21 cellular contexts compared by ENCODE assay signal in the genomic region with DNA sequence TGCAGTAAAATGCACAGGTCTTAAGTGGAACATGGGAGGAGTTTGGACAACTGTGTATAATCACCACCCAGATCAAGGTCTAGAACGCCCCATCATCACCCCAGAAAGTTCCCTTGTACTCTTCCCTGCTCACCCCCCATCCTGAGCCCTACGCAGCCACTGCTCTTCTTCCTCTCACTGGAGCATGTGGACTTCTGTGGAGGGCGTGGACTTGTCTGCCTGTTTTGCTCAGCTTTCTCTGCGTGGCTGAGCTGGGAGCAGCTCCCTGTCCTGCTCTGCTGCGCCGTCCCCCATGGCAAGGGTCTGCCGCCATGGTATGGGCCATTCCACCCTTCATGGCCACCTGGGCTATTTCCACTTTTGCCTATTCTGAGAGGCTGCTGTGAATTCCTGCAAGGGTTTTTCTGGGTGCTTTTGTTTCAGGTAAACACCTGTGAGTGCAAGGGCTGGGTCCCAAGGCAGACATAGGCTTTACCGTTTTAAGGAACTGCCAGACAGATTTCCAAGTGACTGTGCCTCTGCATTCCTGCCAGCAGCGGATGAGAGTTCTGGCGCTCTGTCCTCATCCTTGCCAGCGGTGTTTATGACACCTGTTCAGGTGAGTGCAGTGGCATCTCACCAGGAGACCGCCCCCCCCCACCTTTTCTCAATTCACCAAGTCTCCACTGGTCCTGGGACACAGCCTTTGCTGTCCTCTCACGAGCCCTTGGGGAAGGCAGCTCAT. TPM values are rescaled to one million over a fixed set of nuclear protein-coding genes. Genes with fewer than 3 reads are reported as not detected.
A peak's percentile ranks its signal among the peaks of the same experiment; 100 is the strongest.
DNase-seq lines count a peak whose midpoint lies in the region; ATAC-seq and TF ChIP-seq lines count a peak whose summit lies in the region.
"Had no signal": no experiment of that assay in that cellular context is flagged by ENCODE, and none has a peak within 500 bp of the region (broad histone marks: within the 10 kb centered on the region; RNA-seq: fewer than 3 reads in every experiment).

No MANE protein-coding gene starts in this region.

- H3K79me2 ChIP-seq in osteoblast (ENCODE audit: insufficient read depth, low read length) = no peaks in the 10 kb centered on the region

- ATAC-seq in left colon (peak; percentile 44), HG02938 (IDR thresholded peaks at IDR 0.05; ENCODE audit: unreplicated experiment) (no peak), HG03460 (IDR thresholded peaks at IDR 0.05; ENCODE audit: unreplicated experiment) (no peak)
- ATAC-seq: Panc1 had no signal

- DNase-seq in caudate nucleus (lab: John Stamatoyannopoulos, UW) = no peak
- peak in 1 of 2 donors; percentile 17 for DNase-seq in left colon
- peak; percentile 44 for DNase-seq in osteoblast (ENCODE audit: insufficient read length, low spot score, missing footprints)
- DNase-seq in type B pancreatic cell (ENCODE audit: extremely low spot score, unreplicated experiment) = no peak
- no peak for DNase-seq in T1000 (lab: John Stamatoyannopoulos, UW)
- no peak for DNase-seq in OCI-M2 (lab: John Stamatoyannopoulos, UW; ENCODE audit: unreplicated experiment)
- DNase-seq: ACHN; CD4-positive, alpha-beta memory T cell; DMS79 treated with DMSO at 0.1 percent for 48 hours; GDM1; MM.1S; NCI-H1105 treated with DMSO at 0.1 percent for 48 hours; NCI-H187 treated with DMSO at 0.1 percent for 48 hours; NCI-H446 treated with DMSO at 0.1 percent for 48 hours; NCI-H748 treated with DMSO at 0.1 percent for 48 hours; SHP77 had no signal

- no peaks in the 10 kb centered on the region for H3K36me3 Mint-ChIP-seq in type B pancreatic cell
- H3K36me3 Mint-ChIP-seq: CD4-positive, alpha-beta memory T cell had no signal

- peak overlapping the region; percentile 84 for H3K27ac Mint-ChIP-seq in type B pancreatic cell
- H3K27ac Mint-ChIP-seq: B cell; CD4-positive, alpha-beta memory T cell had no signal

- intact Hi-C loops in left colon (cut with DNase I, micrococcal nuclease) = no loop called here

- H2AFZ ChIP-seq in osteoblast (ENCODE audit: low read length) = no peak overlapping the region

- H3K4me1 Mint-ChIP-seq in type B pancreatic cell (ENCODE audit: unreplicated experiment) = peaks cover 47% of the 10 kb centered on the region
- H3K4me1 Mint-ChIP-seq: B cell; CD4-positive, alpha-beta memory T cell had no signal

- H3K27ac ChIP-seq in caudate nucleus (ENCODE audit: low read depth, low read length) = peak overlapping the region; percentile 63
- H3K27ac ChIP-seq in osteoblast (ENCODE audit: low read depth, low read length) = no peak overlapping the region
- H3K27ac ChIP-seq: KMS-11 had no signal

- no peak overlapping the region for H3K4me3 ChIP-seq in osteoblast (ENCODE audit: insufficient read depth, low read length)

- H3K27me3 Mint-ChIP-seq in type B pancreatic cell = peaks cover 40% of the 10 kb centered on the region

- H3K9me3 Mint-ChIP-seq in type B pancreatic cell = no peaks in the 10 kb centered on the region

- H3K4me1 ChIP-seq in osteoblast (ENCODE audit: insufficient read depth, low read length) = peaks cover 7% of the 10 kb centered on the region

- H4K20me1 ChIP-seq in osteoblast (ENCODE audit: insufficient read depth, low read length) = no peaks in the 10 kb centered on the region

- TF ChIP-seq CTCF in osteoblast (IDR thresholded peaks at IDR 0.05; ENCODE audit: extremely low read depth, low read depth, low read length) (no peak), type B pancreatic cell (conservative IDR thresholded peaks at IDR 0.05) (no peak)

- H3K9me3 ChIP-seq in osteoblast (ENCODE audit: low read depth, low read length) = peaks cover 2% of the 10 kb centered on the region

- no peaks in the 10 kb centered on the region for H3K36me3 ChIP-seq in osteoblast (ENCODE audit: insufficient read depth, low read length)

- H3K27me3 ChIP-seq in osteoblast (ENCODE audit: insufficient read depth, low read length) = peaks cover 40% of the 10 kb centered on the region

- peak overlapping the region; percentile 72 for H3K4me3 Mint-ChIP-seq in type B pancreatic cell
- H3K4me3 Mint-ChIP-seq: B cell; CD4-positive, alpha-beta memory T cell had no signal

- no peak overlapping the region for H3K4me2 ChIP-seq in osteoblast (ENCODE audit: insufficient read depth, low read length)
- H3K4me2 ChIP-seq: KMS-11 had no signal

RNA-seq across cellular contexts. Expression of gene PCK1, which starts 19.7 kb away (rescaled TPM):
- total RNA-seq in left colon = 100 to 1,000 TPM; 214 to 328 TPM
- total RNA-seq in osteoblast = not detected in 2 replicates
- 2.3 and 4.7 TPM in 2 replicates for total RNA-seq in type B pancreatic cell (ENCODE audit: low replicate concordance)
- total RNA-seq: B cell; CD4-positive, alpha-beta memory T cell had no signal

RNA-seq across cellular contexts. Expression of gene ZBP1, which starts 39.6 kb away (rescaled TPM):
- total RNA-seq in left colon = 1 to 10 TPM; 4.0 to 6.8 TPM
- not detected in 2 replicates for total RNA-seq in osteoblast
- total RNA-seq in type B pancreatic cell (ENCODE audit: low replicate concordance) = not detected in 2 replicates

RNA-seq across cellular contexts. Expression of gene CTCFL, which starts 55.7 kb away (rescaled TPM):
- total RNA-seq in left colon = not detected
- total RNA-seq in osteoblast = not detected in 2 replicates
- 0.07 TPM in 2 replicates for total RNA-seq in type B pancreatic cell (ENCODE audit: low replicate concordance)
- total RNA-seq: B cell; CD4-positive, alpha-beta memory T cell had no signal

Comparison
In these comparisons a context has a peak if more than half of its experiments do, and no peak if none do; other contexts are left out.
1. RNA of gene PCK1, which starts 19.7 kb away (total RNA-seq): 214 to 328 TPM in left colon; 2.3 to 4.7 TPM in type B pancreatic cell and not detected in osteoblast; every median in the first group is over 10 times any median in the second.